10 cellular contexts compared by ENCODE assay signal in the genomic region with DNA sequence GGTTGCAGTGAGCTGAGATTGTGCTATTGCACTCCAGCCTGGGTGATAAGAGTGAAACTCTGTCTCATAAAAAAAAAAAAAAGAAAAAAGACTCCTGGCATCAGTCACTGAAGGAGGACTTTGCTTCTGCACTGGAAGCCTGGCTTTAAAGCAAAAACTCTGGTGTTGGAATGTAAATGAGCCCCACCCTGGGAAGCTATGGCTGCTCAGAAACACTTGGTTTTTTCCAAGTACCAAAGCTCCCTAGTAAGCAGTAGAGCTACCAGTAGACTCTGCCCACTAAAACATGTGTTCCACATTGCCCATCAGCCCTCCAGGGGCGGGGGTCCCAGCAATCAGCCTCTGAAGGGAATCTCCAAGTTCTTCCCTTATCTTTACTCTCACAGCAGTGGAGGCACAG.
DNase-seq lines count a peak whose midpoint lies in the region; TF ChIP-seq lines count a peak whose summit lies in the region.
"Had no signal": no experiment of that assay in that cellular context is flagged by ENCODE, and none has a peak within 500 bp of the region (broad histone marks: within the 10 kb centered on the region; RNA-seq: fewer than 3 reads in every experiment).

No MANE protein-coding gene starts in this region.

- peaks cover 10 to 65% (median 46%) of the 10 kb centered on the region in 4 donors for H3K4me1 ChIP-seq in transverse colon

- no peaks in the 10 kb centered on the region for H3K9me3 Mint-ChIP-seq in chondrocyte (ENCODE audit: low read depth)
- H3K9me3 Mint-ChIP-seq: stimulated activated naive CD8-positive, alpha-beta T cell treated with anti-CD3 and anti-CD28 coated beads, Interleukin-15, Interleukin-2, amounts not matched to agents 100 ng/mL and 50 ng/mL, for 24 hours had no signal

- H3K4me3 ChIP-seq in transverse colon, result peak overlapping the region in 1 of 4 donors; percentile 23

- H3K27me3 ChIP-seq in transverse colon, result no peaks in the 10 kb centered on the region

- no peak for TF ChIP-seq POLR2A in transverse colon (IDR thresholded peaks at IDR 0.05)

- no peak for TF ChIP-seq EP300 in transverse colon (IDR thresholded peaks at IDR 0.05; ENCODE audit: low read depth)

- H3K36me3 ChIP-seq in transverse colon, result no peaks in the 10 kb centered on the region

- in situ Hi-C loops in transverse colon (cut with MboI; ENCODE audit: low pct_ligation_motif_present in 1 of 4, low pct_unique_long_range_greater_than_20kb in 1 of 4, low sequenced_read_pairs in 3 of 4), result no loop called here

- H3K27ac Mint-ChIP-seq in chondrocyte (ENCODE audit: unreplicated experiment), result peak overlapping the region; percentile 97
- H3K27ac Mint-ChIP-seq: stimulated activated naive CD8-positive, alpha-beta T cell treated with anti-CD3 and anti-CD28 coated beads, Interleukin-15, Interleukin-2, amounts not matched to agents 100 ng/mL and 50 ng/mL, for 24 hours had no signal

- DNase-seq in HT1080 (ENCODE audit: low read depth) (peak; percentile 7), chondrocyte (ENCODE audit: low spot score) (no peak), left kidney (ENCODE audit: low read depth, low spot score) (peak; percentile 53), transverse colon (peak; percentile 51), midbrain (lab: John Stamatoyannopoulos, UW) (no peak), NCI-H128 (lab: John Stamatoyannopoulos, UW; ENCODE audit: unreplicated experiment) (no peak)
- no peak for DNase-seq in NK-92 treated with Interleukin-12 subunit alpha and Interleukin-12 subunit beta, amount 100 ng/mL, for 24 hours (lab: John Stamatoyannopoulos, UW)
- DNase-seq in activated CD4-positive, alpha-beta T cell treated with anti-CD3 and anti-CD28 coated beads for 48 hours, result no peak
- DNase-seq: OCI-M1 had no signal

- no peaks in the 10 kb centered on the region for H3K27me3 Mint-ChIP-seq in chondrocyte (ENCODE audit: low read depth)

- H3K9me3 ChIP-seq in transverse colon, result no peaks in the 10 kb centered on the region

- intact Hi-C loops in transverse colon (cut with DNase I; ENCODE audit: low total_unique reads), result no loop called here

- 5 to 25% methylated on average over 1 of the region's 1 CpG for WGBS in transverse colon (ENCODE audit: low coverage in 1 of 2), 2 donors

- H3K4me3 Mint-ChIP-seq in chondrocyte (ENCODE audit: unreplicated experiment), result peak overlapping the region; percentile 83
- H3K4me3 Mint-ChIP-seq: stimulated activated naive CD8-positive, alpha-beta T cell treated with anti-CD3 and anti-CD28 coated beads, Interleukin-15, Interleukin-2, amounts not matched to agents 100 ng/mL and 50 ng/mL, for 24 hours had no signal

- no peaks in the 10 kb centered on the region for H3K36me3 Mint-ChIP-seq in chondrocyte (ENCODE audit: low read depth)

- H3K27ac ChIP-seq in transverse colon, result peak overlapping the region; percentile 73 to 85 (median 85)

- no peak for TF ChIP-seq CTCF in chondrocyte (IDR thresholded peaks at IDR 0.05)
- no peak for TF ChIP-seq CTCF in transverse colon (IDR thresholded peaks at IDR 0.05)

- peaks cover 98% of the 10 kb centered on the region for H3K4me1 Mint-ChIP-seq in chondrocyte (ENCODE audit: low read depth)

Comparison
In these comparisons a context has a peak if more than half of its experiments do, and no peak if none do; other contexts are left out.
1. DNase-seq: peak in HT1080 (single experiment), left kidney (single experiment) and transverse colon (single experiment); none in chondrocyte (single experiment), NK-92 treated with Interleukin-12 subunit alpha and Interleukin-12 subunit beta, amount 100 ng/mL, for 24 hours (single experiment), midbrain (single experiment), activated CD4-positive, alpha-beta T cell treated with anti-CD3 and anti-CD28 coated beads for 48 hours (single experiment) and NCI-H128 (single experiment).